Comparison of ENCODE assay signal across 13 cellular contexts in the genomic region with DNA sequence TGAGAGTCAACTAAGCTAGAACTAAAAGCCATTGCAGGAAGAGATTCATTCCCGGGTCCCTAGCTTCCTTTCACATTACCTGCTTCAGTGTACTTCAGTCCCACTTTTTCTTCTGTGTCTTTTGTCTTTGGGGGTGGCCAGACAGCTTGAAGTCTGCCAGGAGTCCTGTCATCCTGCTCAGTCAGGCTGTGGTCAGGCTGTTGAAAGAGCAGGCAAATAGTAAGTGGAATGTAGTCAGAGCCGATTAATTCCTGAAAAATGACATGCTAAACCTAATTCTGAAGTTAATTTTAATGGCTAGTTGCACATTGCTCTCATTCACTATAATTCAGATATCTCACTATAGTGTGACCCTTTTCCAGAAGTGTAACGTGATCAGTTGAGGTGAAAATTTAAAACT.
A peak's percentile ranks its signal among the peaks of the same experiment; 100 is the strongest.
DNase-seq lines count a peak whose midpoint lies in the region; ATAC-seq and TF ChIP-seq lines count a peak whose summit lies in the region.
"Had no signal": no experiment of that assay in that cellular context is flagged by ENCODE, and none has a peak within 500 bp of the region (broad histone marks: within the 10 kb centered on the region; RNA-seq: fewer than 3 reads in every experiment).

No MANE protein-coding gene starts in this region.

- peak overlapping the region; percentile 70; the same call in 1 of the 2 replicates for H3K4me3 ChIP-seq in PC-9
- H3K4me3 ChIP-seq: HAP-1 had no signal

- intact Hi-C loops in PC-9 (cut with micrococcal nuclease; ENCODE audit: unreplicated experiment), result loop anchor here (5.0 kb wide), 3 partner anchors 137 to 403 kb away; no protein-coding TSS in a partner anchor

- H3K27ac ChIP-seq in PC-9, result no peak overlapping the region

- no peaks in the 10 kb centered on the region for H3K9me2 ChIP-seq in PC-9 (ENCODE audit: insufficient read depth)

- CTCF ChIA-PET in PC-9 (lab: Charles Lee), result interaction anchor here (0.7 kb wide), 1 partner anchor 43 kb away, joined by 5 read pairs; no protein-coding TSS in a partner anchor

- H3K4me2 ChIP-seq in PC-9, result peak overlapping the region; percentile 96

- POLR2A ChIA-PET in PC-9 (lab: Charles Lee; ENCODE audit: unreplicated experiment), result no interaction called here

- H3K27me3 ChIP-seq in PC-9 (ENCODE audit: insufficient read depth, low read depth), result no peaks in the 10 kb centered on the region

- peaks cover 44% of the 10 kb centered on the region for H3K4me1 ChIP-seq in PC-9 (replicated peaks; ENCODE audit: insufficient read depth)
- H3K4me1 ChIP-seq: HAP-1 had no signal

- in situ Hi-C loops in GM13977 (cut with MboI; ENCODE audit: low pct_unique_long_range_greater_than_20kb, low sequenced_read_pairs, unreplicated experiment), result no loop called here

- no peak for TF ChIP-seq CTCF in PC-9 (conservative IDR thresholded peaks at IDR 0.05)
- TF ChIP-seq CTCF in GM13977 (IDR thresholded peaks at IDR 0.05; ENCODE audit: extremely low read depth, insufficient read depth, missing control alignments), result no peak

- H4K20me1 ChIP-seq in PC-9 (ENCODE audit: insufficient read depth), result no peaks in the 10 kb centered on the region

- no peaks in the 10 kb centered on the region for H3K9me3 ChIP-seq in PC-9 (ENCODE audit: insufficient read depth, low read depth)
- H3K9me3 ChIP-seq: HAP-1 had no signal

- DNase-seq in EL (peak; percentile 61), PC-9 (peak; percentile 17 to 60), fibroblast of gingiva (ENCODE audit: low read depth) (peak; percentile 16), renal cortical epithelial cell (ENCODE audit: low read depth) (peak; percentile 72), NCI-H510A (lab: John Stamatoyannopoulos, UW) (no peak), NCI-H128 (lab: John Stamatoyannopoulos, UW; ENCODE audit: unreplicated experiment) (no peak), GM13977 (ENCODE audit: low spot score) (no peak)
- DNase-seq: CD4-positive, CD25-positive, alpha-beta regulatory T cell; effector memory CD8-positive, alpha-beta T cell; hypothalamus; NCI-H2081 had no signal

- peaks cover 46% of the 10 kb centered on the region for H3K79me2 ChIP-seq in PC-9 (ENCODE audit: low read depth)

- BruUV-seq in PC-9 (replicated peaks; lab: Mats Ljungman, UMichigan), result no TSS peak

- no peaks in the 10 kb centered on the region; the same call in 1 of the 2 replicates for H3K36me3 ChIP-seq in PC-9 (ENCODE audit: low read depth)
- H3K36me3 ChIP-seq: HAP-1 had no signal

- no peak for ATAC-seq in HG03280 (IDR thresholded peaks at IDR 0.05; ENCODE audit: unreplicated experiment)
- ATAC-seq: effector memory CD8-positive, alpha-beta T cell had no signal

- H3F3A ChIP-seq in PC-9 (ENCODE audit: insufficient read depth, low read depth), result peaks cover 26% of the 10 kb centered on the region

- no peak overlapping the region for H2AFZ ChIP-seq in PC-9

Comparison
In these comparisons a context has a peak if more than half of its experiments do, and no peak if none do; other contexts are left out.
1. DNase-seq: peak in EL (single experiment), PC-9 (2 of 2), fibroblast of gingiva (single experiment) and renal cortical epithelial cell (single experiment); none in NCI-H510A (single experiment), NCI-H128 (single experiment) and GM13977 (single experiment).